10 cellular contexts compared by ENCODE assay signal in genomic region chr6:157879034-157879872, GRCh38. TPM values are rescaled to one million over a fixed set of nuclear protein-coding genes. Genes with fewer than 3 reads are reported as not detected.
A peak's percentile ranks its signal among the peaks of the same experiment; 100 is the strongest.
DNase-seq lines count a peak whose midpoint lies in the region; ATAC-seq, FAIRE-seq and TF ChIP-seq lines count a peak whose summit lies in the region.
"Had no signal": no experiment of that assay in that cellular context is flagged by ENCODE, and none has a peak within 500 bp of the region (broad histone marks: within the 10 kb centered on the region; RNA-seq: fewer than 3 reads in every experiment).

No MANE protein-coding gene starts in this region.

- ATAC-seq in GM18502 (IDR thresholded peaks at IDR 0.05; ENCODE audit: poor library complexity, unreplicated experiment) (peak; percentile 92), GM19468 (IDR thresholded peaks at IDR 0.05; ENCODE audit: extremely low read depth, unreplicated experiment) (peak; percentile 79), HG03066 (IDR thresholded peaks at IDR 0.05; ENCODE audit: low read depth, unreplicated experiment) (peak; percentile 90), K562 (no peak)

- H3K4me2 ChIP-seq in K562 (ENCODE audit: insufficient read depth, low read length), result no peak overlapping the region

- no peak for TF ChIP-seq EP300 in K562 (IDR thresholded peaks at IDR 0.05; ENCODE audit: low read length)
- no peak for TF ChIP-seq EP300 in stomach (IDR thresholded peaks at IDR 0.05)

- H3K27me3 ChIP-seq in K562 (ENCODE audit: control insufficient read depth in 2 of 2, insufficient read depth in 2 of 2, low read length in 2 of 2) (no peaks in the 10 kb centered on the region), BE2C (no peaks in the 10 kb centered on the region), stomach (no peaks in the 10 kb centered on the region)

- TF ChIP-seq POLR2A in K562 (conservative IDR thresholded peaks at IDR 0.05), result no peak
- TF ChIP-seq POLR2A in stomach (IDR thresholded peaks at IDR 0.05), result no peak

- H3K4me3 ChIP-seq in K562, result no peak overlapping the region
- no peak overlapping the region for H3K4me3 ChIP-seq in BE2C (ENCODE audit: low read depth, low read length)
- no peak overlapping the region for H3K4me3 ChIP-seq in stomach

- peaks cover 13% of the 10 kb centered on the region; the same call in 2 of the 3 replicates for H3K79me2 ChIP-seq in K562 (ENCODE audit: control insufficient read depth, insufficient read depth, low read length)

- DNase-seq in K562 (ENCODE audit: extremely low read depth in 1 of 4, low spot score in 3 of 4) (no peak), BE2C (no peak), stomach (no peak), DMS 273 treated with DMSO at 0.1 percent for 48 hours (lab: John Stamatoyannopoulos, UW) (no peak), NCI-H1417 treated with DMSO at 0.1 percent for 48 hours (lab: John Stamatoyannopoulos, UW) (no peak)
- DNase-seq: DMS53, Right ventricle myocardium superior had no signal

- H3K36me3 ChIP-seq in K562 (ENCODE audit: control insufficient read depth, insufficient read depth, low read length), result peaks cover 98% of the 10 kb centered on the region
- H3K36me3 ChIP-seq in BE2C, result 0 out of 2 replicates have a peak, but pooled peaks cover 3% of the 10 kb centered on the region
- H3K36me3 ChIP-seq in stomach, result peaks cover 18 to 76% (median 56%) of the 10 kb centered on the region in 4 donors

- H3K9ac ChIP-seq in K562 (ENCODE audit: insufficient read depth in 1 of 2, low read depth in 2 of 2, low read length in 2 of 2), result no peak overlapping the region

- H3K9me1 ChIP-seq in K562 (ENCODE audit: control insufficient read depth, insufficient read depth, low read length), result no peaks in the 10 kb centered on the region

- H3K4me1 ChIP-seq in K562 (replicated peaks in 1 of 2; ENCODE audit: control insufficient read depth in 2 of 2, insufficient read depth in 2 of 2, low read length in 2 of 2) (no peaks in the 10 kb centered on the region), BE2C (no peaks in the 10 kb centered on the region), stomach (peaks cover 0 to 30% (median 16%) of the 10 kb centered on the region in 4 donors)

- no peaks in the 10 kb centered on the region for H4K20me1 ChIP-seq in K562 (replicated peaks; ENCODE audit: control insufficient read depth, insufficient read depth, low read length)

- BruUV-seq in K562 (replicated peaks; lab: Mats Ljungman, UMichigan), result no TSS peak

- TF ChIP-seq CTCF in K562 (IDR thresholded peaks at IDR 0.05 in 2 of 3, conservative IDR thresholded peaks at IDR 0.05 in 1 of 3; ENCODE audit: insufficient read depth in 2 of 3, low read depth in 1 of 3, low read length in 3 of 3) (no peak), BE2C (IDR thresholded peaks at IDR 0.05; ENCODE audit: low read depth, low read length) (no peak), stomach (IDR thresholded peaks at IDR 0.05) (no peak)

- FAIRE-seq in K562 (lab: Jason Lieb, UNC), result no peak

- no peak overlapping the region for H2AFZ ChIP-seq in K562 (ENCODE audit: low read depth, low read length)

- intact Hi-C loops in K562 (cut with micrococcal nuclease) (no loop called here), stomach (cut with DNase I; ENCODE audit: low total_unique reads) (no loop called here)

- H3K27ac ChIP-seq in K562 (ENCODE audit: extremely low read depth, low read depth, low read length), result no peak overlapping the region
- no peak overlapping the region for H3K27ac ChIP-seq in stomach

- POLR2A ChIA-PET in K562 (lab: Yijun Ruan, JAX), result interaction anchor here (1.1 to 2.9 kb wide), 3 partner anchors 11 to 19 kb away, joined by 3 to 8 read pairs (median 4); no protein-coding TSS in a partner anchor

- TF ChIP-seq RAD21 in K562 (CRISPR knock-in tag; conservative IDR thresholded peaks at IDR 0.05 in 1 of 2, IDR thresholded peaks at IDR 0.05 in 1 of 2), result no peak

- no peaks in the 10 kb centered on the region for H3K9me3 ChIP-seq in K562 (replicated peaks; ENCODE audit: control insufficient read depth, insufficient read depth, low read depth, low read length)
- no peaks in the 10 kb centered on the region for H3K9me3 ChIP-seq in BE2C
- no peaks in the 10 kb centered on the region for H3K9me3 ChIP-seq in stomach

- CTCF ChIA-PET in K562 (lab: Yijun Ruan, JAX; ENCODE audit: low intra/inter-chr PET ratio), result no interaction called here

- WGBS in K562 (ENCODE audit: insufficient coverage, low coverage, missing lambda C conversion rate), result 84% methylated on average over 12 of the region's 12 CpGs
- WGBS in stomach, 5 donors, result 52 to 75% (median 61%) methylated on average over 12 of the region's 12 CpGs

- in situ Hi-C loops in K562 (cut with MboI), result no loop called here

TF ChIP-seq in K562, 482 proteins besides CTCF, POLR2A, EP300 and RAD21:
- TF ChIP-seq ZC3H11A (IDR thresholded peaks at IDR 0.05; ENCODE audit: low read depth, low read length) (no peak), CBFA2T3 (IDR thresholded peaks at IDR 0.05) (no peak), SRSF1 (IDR thresholded peaks at IDR 0.05; ENCODE audit: low read depth, low read length) (no peak), BACH1 (tag; IDR thresholded peaks at IDR 0.05) (no peak), SUPT5H (IDR thresholded peaks at IDR 0.05) (0 out of 2 replicates have a peak, but pooled peaks have one; percentile 17), FOXJ2 (tag; IDR thresholded peaks at IDR 0.05) (no peak), ZNF23 (CRISPR knock-in tag; IDR thresholded peaks at IDR 0.05) (no peak), RBM22 (IDR thresholded peaks at IDR 0.05; ENCODE audit: low read depth, low read length, poor library complexity, severe bottlenecking) (peak; percentile 63), RBM39 (optimal IDR thresholded peaks at IDR 0.05; ENCODE audit: low read depth, low read length) (no peak)

RNA-seq across cellular contexts. Expression of gene SNX9, which starts 56.2 kb away (rescaled TPM):
- total RNA-seq in K562 (2011; cell fraction: chromatin; rRNA removed; ENCODE audit: low replicate concordance), result 38.7 and 52.0 TPM in 2 replicates
- total RNA-seq in K562 (2011; cell fraction: nucleolus; rRNA removed), result 23.3 and 24.7 TPM in 2 replicates
- total RNA-seq in K562 (2011; cell fraction: nucleoplasm; rRNA removed), result 28.7 and 31.5 TPM in 2 replicates
- 57.1 and 64.3 TPM in 2 replicates for total RNA-seq in K562 (2014; rRNA removed)
- total RNA-seq in K562 (2014; rRNA removed; fragmentation: Illumina TruSeq; extraction: Trizol), result 52.8 and 59.8 TPM in 2 replicates
- total RNA-seq in K562 (2015; rRNA removed; fragmentation: Illumina TruSeq; extraction: Trizol), result 45.2 and 48.1 TPM in 2 replicates
- total RNA-seq in K562 (2021), result 66.8 and 72.2 TPM in 2 replicates
- polyA plus RNA-seq in K562 (2011; rRNA removed), result 63.6 and 80.2 TPM in 2 replicates
- polyA plus RNA-seq in K562 (2011; cell fraction: cytosol; rRNA removed), result 35.7 and 42.0 TPM in 2 replicates
- polyA plus RNA-seq in K562 (2011; cell fraction: nucleus; rRNA removed), result 56.0 and 61.8 TPM in 2 replicates
- 38.3 and 43.4 TPM in 2 replicates for polyA plus RNA-seq in K562 (2012)
- 79.5 and 81.7 TPM in 2 replicates for polyA plus RNA-seq in K562 (2014; fragmentation: Illumina TruSeq; extraction: Trizol)
- 1 to 10 TPM; 6.0 to 7.3 TPM for polyA plus RNA-seq in K562 (2014; fragmentation: Nextera tagmentation; extraction: Ambion mirVana)
- polyA plus RNA-seq in K562 (2014; rRNA removed), result 61.3 and 70.0 TPM in 2 replicates
- polyA minus RNA-seq in K562 (2011; rRNA and poly(A)+ RNA removed), result 59.7 and 63.7 TPM in 2 replicates
- 28.7 and 35.8 TPM in 2 replicates for polyA minus RNA-seq in K562 (2011; cell fraction: cytosol; rRNA and poly(A)+ RNA removed)
- polyA minus RNA-seq in K562 (2011; cell fraction: nucleus; rRNA and poly(A)+ RNA removed), result 21.7 and 34.3 TPM in 2 replicates
- 16.1 TPM for polyA plus RNA-seq in BE2C (2012; ENCODE audit: insufficient read depth, insufficient read length, low read depth)
- 10 to 100 TPM; 22.9 to 55.3 (median 37.9) TPM for total RNA-seq in stomach
- 10 to 100 TPM; 21.4 to 58.7 (median 39.4) TPM for polyA plus RNA-seq in stomach
